Comparison of ENCODE assay signal across 18 cellular contexts in genomic region chr7:11394438-11394837, GRCh38.
DNase-seq lines count a peak whose midpoint lies in the region; ATAC-seq and TF ChIP-seq lines count a peak whose summit lies in the region.
"Had no signal": no experiment of that assay in that cellular context is flagged by ENCODE, and none has a peak within 500 bp of the region (broad histone marks: within the 10 kb centered on the region; RNA-seq: fewer than 3 reads in every experiment).

No MANE protein-coding gene starts in this region.

- H2AFZ ChIP-seq in hepatocyte = no peak overlapping the region
- no peak overlapping the region for H2AFZ ChIP-seq in osteoblast (ENCODE audit: low read length)
- H2AFZ ChIP-seq: GM23248 had no signal

- WGBS in hepatocyte (ENCODE audit: low lambda C conversion rate, missing lambda C conversion rate) = 74% methylated on average over 12 of the region's 12 CpGs
- 73% methylated on average over 12 of the region's 12 CpGs for WGBS in liver

- no peak overlapping the region for H3K4me3 ChIP-seq in Peyer's patch
- no peak overlapping the region for H3K4me3 ChIP-seq in hepatocyte
- H3K4me3 ChIP-seq in liver (ENCODE audit: low read depth in 1 of 3, low read length in 3 of 3) = no peak overlapping the region
- no peak overlapping the region for H3K4me3 ChIP-seq in osteoblast (ENCODE audit: insufficient read depth, low read length)
- H3K4me3 ChIP-seq: BLaER1 treated with 17β-estradiol and CSF1 and Interleukin-3, amounts not matched to agents 10 nM and 100 nM; GM23248; K562 had no signal

- TF ChIP-seq CTCF in Peyer's patch (IDR thresholded peaks at IDR 0.05) (no peak), hepatocyte (IDR thresholded peaks at IDR 0.05; ENCODE audit: poor library complexity) (no peak), liver (IDR thresholded peaks at IDR 0.05; ENCODE audit: low read depth, low read length, missing input control) (no peak), osteoblast (IDR thresholded peaks at IDR 0.05; ENCODE audit: extremely low read depth, low read depth, low read length) (no peak)

- no peak for ATAC-seq in GM21786 (IDR thresholded peaks at IDR 0.05; ENCODE audit: unreplicated experiment)
- ATAC-seq: K562 had no signal

- H3K79me2 ChIP-seq in hepatocyte (no peaks in the 10 kb centered on the region), osteoblast (ENCODE audit: insufficient read depth, low read length) (no peaks in the 10 kb centered on the region)

- no peaks in the 10 kb centered on the region for H3K9me2 ChIP-seq in hepatocyte (replicated peaks; ENCODE audit: insufficient read depth)

- no peak overlapping the region for H3K4me2 ChIP-seq in hepatocyte
- H3K4me2 ChIP-seq in osteoblast (ENCODE audit: insufficient read depth, low read length) = no peak overlapping the region
- H3K4me2 ChIP-seq: BLaER1 treated with 17β-estradiol and CSF1 and Interleukin-3, amounts not matched to agents 10 nM and 100 nM had no signal

- TF ChIP-seq RAD21 in liver (IDR thresholded peaks at IDR 0.05) = no peak

- H3K36me3 ChIP-seq in Peyer's patch = no peaks in the 10 kb centered on the region
- H3K36me3 ChIP-seq in hepatocyte (replicated peaks; ENCODE audit: insufficient read depth, low read depth) = no peaks in the 10 kb centered on the region
- H3K36me3 ChIP-seq in liver (ENCODE audit: control insufficient read depth in 4 of 4, insufficient read depth in 3 of 4, low read depth in 1 of 4, low read length in 3 of 4) = peaks cover 0 to 3% (median under 1%) of the 10 kb centered on the region in 4 donors
- no peaks in the 10 kb centered on the region for H3K36me3 ChIP-seq in osteoblast (ENCODE audit: insufficient read depth, low read length)

- H3K4me1 ChIP-seq in Peyer's patch (no peaks in the 10 kb centered on the region), hepatocyte (ENCODE audit: insufficient read depth) (no peaks in the 10 kb centered on the region), liver (ENCODE audit: control insufficient read depth in 4 of 4, insufficient read depth in 4 of 4, low read length in 3 of 4) (no peaks in the 10 kb centered on the region), osteoblast (ENCODE audit: insufficient read depth, low read length) (no peaks in the 10 kb centered on the region)
- H3K4me1 ChIP-seq: BLaER1 treated with 17β-estradiol and CSF1 and Interleukin-3, amounts not matched to agents 10 nM and 100 nM had no signal

- DNase-seq in Peyer's patch (peak in 2 of 3 donors; percentile 57 to 79), hepatocyte (ENCODE audit: low spot score) (peak; percentile 36), osteoblast (ENCODE audit: insufficient read length, low spot score, missing footprints) (peak; percentile 8), CD1c-positive myeloid dendritic cell (ENCODE audit: extremely low spot score) (no peak), erythroblast (lab: John Stamatoyannopoulos, UW) (no peak), NCI-H1048 (lab: John Stamatoyannopoulos, UW) (no peak)
- DNase-seq: 8988T; CD4-positive, CD25-positive, alpha-beta regulatory T cell; CD8-positive, alpha-beta memory T cell; COR-L47; GM23248; HCEC 1CT; IMR-90 had no signal

- no peaks in the 10 kb centered on the region for H3K27me3 ChIP-seq in Peyer's patch
- H3K27me3 ChIP-seq in hepatocyte = no peaks in the 10 kb centered on the region
- H3K27me3 ChIP-seq in liver (ENCODE audit: control insufficient read depth in 4 of 4, insufficient read depth in 4 of 4, low read length in 3 of 4) = no peaks in the 10 kb centered on the region
- no peaks in the 10 kb centered on the region for H3K27me3 ChIP-seq in osteoblast (ENCODE audit: insufficient read depth, low read length)
- H3K27me3 ChIP-seq: BLaER1 treated with 17β-estradiol and CSF1 and Interleukin-3, amounts not matched to agents 10 nM and 100 nM had no signal

- H4K20me1 ChIP-seq in hepatocyte (ENCODE audit: insufficient read depth, poor library complexity, severe bottlenecking) (no peaks in the 10 kb centered on the region), osteoblast (ENCODE audit: insufficient read depth, low read length) (no peaks in the 10 kb centered on the region)
- H4K20me1 ChIP-seq: BLaER1 treated with 17β-estradiol and CSF1 and Interleukin-3, amounts not matched to agents 10 nM and 100 nM had no signal

- no peak overlapping the region for H3K9ac ChIP-seq in liver (ENCODE audit: low read depth in 1 of 2, low read length in 2 of 2)
- H3K9ac ChIP-seq: BLaER1 treated with 17β-estradiol and CSF1 and Interleukin-3, amounts not matched to agents 10 nM and 100 nM; GM23248 had no signal

- TF ChIP-seq POLR2A in Peyer's patch (IDR thresholded peaks at IDR 0.05) (no peak), erythroblast (IDR thresholded peaks at IDR 0.05; ENCODE audit: low read length) (no peak)

- H3K9me3 ChIP-seq in Peyer's patch (no peaks in the 10 kb centered on the region), hepatocyte (ENCODE audit: low read depth) (no peaks in the 10 kb centered on the region), liver (ENCODE audit: control insufficient read depth in 4 of 4, low read length in 3 of 4) (no peaks in the 10 kb centered on the region), osteoblast (ENCODE audit: low read depth, low read length) (no peaks in the 10 kb centered on the region)

- H3K27ac ChIP-seq in Peyer's patch (peak overlapping the region in 1 of 4 donors; percentile 2), hepatocyte (no peak overlapping the region), liver (ENCODE audit: low read depth in 1 of 2, low read length in 2 of 2) (no peak overlapping the region), osteoblast (ENCODE audit: low read depth, low read length) (no peak overlapping the region)
- H3K27ac ChIP-seq: BLaER1 treated with 17β-estradiol and CSF1 and Interleukin-3, amounts not matched to agents 10 nM and 100 nM; GM23248; HL-60 had no signal

TF ChIP-seq in liver, 16 proteins besides CTCF, POLR2A, EP300 and RAD21:
- peak; percentile 50 to 55 for TF ChIP-seq HNF4A (conservative IDR thresholded peaks at IDR 0.05)
- no peak for TF ChIP-seq HNF4G (IDR thresholded peaks at IDR 0.05)
TF ChIP-seq in liver: peak in this region for 1.

Comparison
In these comparisons a context has a peak if more than half of its experiments do, and no peak if none do; other contexts are left out.
1. DNase-seq: peak in Peyer's patch (2 of 3), hepatocyte (single experiment) and osteoblast (single experiment); none in CD1c-positive myeloid dendritic cell (single experiment), erythroblast (0 of 2) and NCI-H1048 (single experiment).